In genomic region chr11:267491-267994, GRCh38 we compare ENCODE assay signal across 8 cellular contexts. TPM values are rescaled to one million over a fixed set of nuclear protein-coding genes. Genes with fewer than 3 reads are reported as not detected.
DNase-seq lines count a peak whose midpoint lies in the region; ATAC-seq and TF ChIP-seq lines count a peak whose summit lies in the region.

No MANE protein-coding gene starts in this region.

- no peaks in the 10 kb centered on the region for H3K27me3 ChIP-seq in HUES6 (ENCODE audit: control insufficient read depth, insufficient read depth, low read length)
- peaks cover 0 to 20% (median 0%) of the 10 kb centered on the region in 9 donors for H3K27me3 ChIP-seq in heart left ventricle

- no peak overlapping the region for H3K9ac ChIP-seq in HUES6 (ENCODE audit: low read length)

- H3K9me3 ChIP-seq in HUES6 (ENCODE audit: control insufficient read depth, insufficient read depth, low read depth, low read length) (peaks cover 9% of the 10 kb centered on the region; the same call in 1 of the 2 replicates), heart left ventricle (peaks cover 0 to 11% (median 2%) of the 10 kb centered on the region in 12 donors)

- H3K4me3 ChIP-seq in HUES6 (ENCODE audit: low read depth, low read length) (peak overlapping the region; percentile 50), heart left ventricle (peak overlapping the region in 9 of 12 donors; percentile 20 to 55 (median 30))

- 61 to 73% (median 70%) methylated on average over 13 to 17 of the region's 18 CpGs for WGBS in heart left ventricle, 4 donors

- H3K36me3 ChIP-seq in HUES6 (ENCODE audit: control insufficient read depth, insufficient read depth, low read length) (no peaks in the 10 kb centered on the region), heart left ventricle (no peaks in the 10 kb centered on the region)

- intact Hi-C loops in heart left ventricle (cut with DNase I): no loop called here

- no peak for TF ChIP-seq CTCF in heart left ventricle (IDR thresholded peaks at IDR 0.05)

- no peak overlapping the region for H3K27ac ChIP-seq in HUES6 (ENCODE audit: low read depth, low read length)
- peak overlapping the region in 9 of 12 donors; percentile 23 to 90 (median 52) for H3K27ac ChIP-seq in heart left ventricle

- ATAC-seq in heart left ventricle (peak in 3 of 4 donors; percentile 49 to 60 (median 52)), HG03571 (IDR thresholded peaks at IDR 0.05; ENCODE audit: unreplicated experiment) (no peak)

- DNase-seq in AML-193 (lab: John Stamatoyannopoulos, UW): peak; percentile 50 to 53
- peak; percentile 40 for DNase-seq in activated CD4-positive, alpha-beta T cell treated with anti-CD3 and anti-CD28 coated beads, Interleukin-2, amount 50 U/mL, for 1 hour
- peak; percentile 39 to 82 (median 56) for DNase-seq in heart left ventricle
- peak; percentile 57 for DNase-seq in stimulated activated naive CD4-positive, alpha-beta T cell treated with Interleukin-2 at 50 U/mL for 16 hours (lab: John Stamatoyannopoulos, UW)
- no peak for DNase-seq in medulla oblongata (ENCODE audit: extremely low spot score)
- no peak for DNase-seq in NOMO-1 treated with DMSO at 0.1 percent for 48 hours (lab: John Stamatoyannopoulos, UW; ENCODE audit: unreplicated experiment)

- H3K4me1 ChIP-seq in HUES6 (ENCODE audit: control insufficient read depth, insufficient read depth, low read length) (peaks cover 11% of the 10 kb centered on the region; the same call in 1 of the 2 replicates), heart left ventricle (peaks cover 0 to 30% (median 0%) of the 10 kb centered on the region in 12 donors)

- no peak for TF ChIP-seq POLR2A in heart left ventricle (IDR thresholded peaks at IDR 0.05)

RNA-seq across cellular contexts. Expression of gene NLRP6, which starts 10.7 kb away (rescaled TPM):
- under 1 TPM in 4 of 9 donors, not detected in 5; 0.09 to 0.20 (median 0.16) TPM for total RNA-seq in heart left ventricle
- under 1 TPM in 1 of 2 donors, not detected in 1; 0.14 TPM for polyA plus RNA-seq in heart left ventricle

RNA-seq across cellular contexts. Expression of gene PGGHG, which starts 21.4 kb away (rescaled TPM):
- total RNA-seq in heart left ventricle: 10 to 100 TPM in 2 of 9 donors, 1 to 10 TPM in 7; 4.5 to 11.1 (median 6.2) TPM
- 10 to 100 TPM in 1 of 2 donors, 1 to 10 TPM in 1; 9.4 to 15.7 TPM for polyA plus RNA-seq in heart left ventricle

RNA-seq across cellular contexts. Expression of gene PSMD13, which starts 30.8 kb away (rescaled TPM):
- 100 to 1,000 TPM in 2 of 9 donors, 10 to 100 TPM in 7; 75.1 to 110 (median 87.5) TPM for total RNA-seq in heart left ventricle
- polyA plus RNA-seq in heart left ventricle: 100 to 1,000 TPM; 119 to 140 TPM

RNA-seq across cellular contexts. Expression of gene SIRT3, which starts 31.4 kb away (rescaled TPM):
- total RNA-seq in heart left ventricle: 10 to 100 TPM; 21.6 to 46.5 (median 27.8) TPM
- polyA plus RNA-seq in heart left ventricle: 10 to 100 TPM; 21.2 to 23.6 TPM

RNA-seq across cellular contexts. Expression of gene IFITM5, which starts 31.8 kb away (rescaled TPM):
- not detected for total RNA-seq in heart left ventricle
- not detected for polyA plus RNA-seq in heart left ventricle

Comparison
In these comparisons a context has a peak if more than half of its experiments do, and no peak if none do; other contexts are left out.
1. DNase-seq: peak in AML-193 (2 of 2), activated CD4-positive, alpha-beta T cell treated with anti-CD3 and anti-CD28 coated beads, Interleukin-2, amount 50 U/mL, for 1 hour (single experiment), heart left ventricle (5 of 5) and stimulated activated naive CD4-positive, alpha-beta T cell treated with Interleukin-2 at 50 U/mL for 16 hours (single experiment); none in medulla oblongata (single experiment) and NOMO-1 treated with DMSO at 0.1 percent for 48 hours (single experiment).